8 cellular contexts compared by ENCODE assay signal in genomic region chr16:50259334-50260205, GRCh38. TPM values are rescaled to one million over a fixed set of nuclear protein-coding genes. Genes with fewer than 3 reads are reported as not detected.
DNase-seq lines count a peak whose midpoint lies in the region; ATAC-seq and TF ChIP-seq lines count a peak whose summit lies in the region.

No MANE protein-coding gene starts in this region.

- CTCF ChIA-PET in SK-N-SH (lab: Yijun Ruan, JAX): interaction anchor here (1.0 to 2.5 kb wide), 8 partner anchors 9 to 96 kb away, joined by 3 to 7 read pairs (median 4); no protein-coding TSS in a partner anchor
- CTCF ChIA-PET in activated CD4-positive, alpha-beta memory T cell treated with anti-CD3 and anti-CD28 coated beads, Interleukin-2, amount 10 ng/mL, durations not matched to agents 7 days and 5 days (lab: Charles Lee): interaction anchor here (1.2 kb wide), 2 partner anchors 14 to 15 kb away, joined by 3 to 4 read pairs; no protein-coding TSS in a partner anchor

- H3K4me1 ChIP-seq in SK-N-SH (ENCODE audit: control insufficient read depth in 1 of 2, insufficient read depth in 2 of 2, low read depth in 1 of 2, low read length in 1 of 2) (peaks cover 7 to 9% of the 10 kb centered on the region in 2 experiments; a peak in 2 of 4 replicates), hepatocyte (ENCODE audit: insufficient read depth) (peaks cover 10% of the 10 kb centered on the region), subcutaneous abdominal adipose tissue (ENCODE audit: control insufficient read depth in 5 of 5, insufficient read depth in 5 of 5, low read length in 5 of 5) (peaks cover 8 to 51% (median 42%) of the 10 kb centered on the region in 5 donors)

- H3K9me3 ChIP-seq in MG63 (no peaks in the 10 kb centered on the region), SK-N-SH (no peaks in the 10 kb centered on the region), hepatocyte (ENCODE audit: low read depth) (no peaks in the 10 kb centered on the region), subcutaneous abdominal adipose tissue (ENCODE audit: control insufficient read depth in 5 of 5, low read length in 5 of 5) (no peaks in the 10 kb centered on the region)

- H3K27me3 Mint-ChIP-seq in activated CD4-positive, alpha-beta memory T cell treated with anti-CD3 and anti-CD28 coated beads, Interleukin-2, amount 10 ng/mL, durations not matched to agents 7 days and 5 days: peaks cover 1% of the 10 kb centered on the region

- H3K4me2 ChIP-seq in SK-N-SH: no peak overlapping the region
- no peak overlapping the region for H3K4me2 ChIP-seq in hepatocyte

- H3K27me3 ChIP-seq in MG63 (no peaks in the 10 kb centered on the region), SK-N-SH (ENCODE audit: insufficient read depth) (no peaks in the 10 kb centered on the region), hepatocyte (no peaks in the 10 kb centered on the region), subcutaneous abdominal adipose tissue (ENCODE audit: control insufficient read depth in 5 of 5, insufficient read depth in 4 of 5, low read length in 5 of 5) (no peaks in the 10 kb centered on the region)

- no peak overlapping the region for H3K4me3 ChIP-seq in MG63
- H3K4me3 ChIP-seq in SK-N-SH (ENCODE audit: low read depth in 2 of 2, low read length in 1 of 2): no peak overlapping the region
- no peak overlapping the region for H3K4me3 ChIP-seq in hepatocyte
- H3K4me3 ChIP-seq in subcutaneous abdominal adipose tissue (ENCODE audit: low read depth in 1 of 5, low read length in 5 of 5): peak overlapping the region in 3 of 5 donors; percentile 0 to 41 (median 12)

- H2AFZ ChIP-seq in SK-N-SH (ENCODE audit: low read depth): no peak overlapping the region
- no peak overlapping the region for H2AFZ ChIP-seq in hepatocyte

- WGBS in SK-N-SH (ENCODE audit: low lambda C conversion rate): 69% methylated on average over 18 of the region's 23 CpGs
- 63% methylated on average over 23 of the region's 23 CpGs for WGBS in hepatocyte (ENCODE audit: low lambda C conversion rate, missing lambda C conversion rate)

- H3K36me3 ChIP-seq in MG63: peaks cover 6% of the 10 kb centered on the region
- H3K36me3 ChIP-seq in SK-N-SH (replicated peaks in 1 of 2; ENCODE audit: control insufficient read depth in 1 of 2, insufficient read depth in 2 of 2, low read length in 1 of 2): no peaks in the 10 kb centered on the region
- no peaks in the 10 kb centered on the region for H3K36me3 ChIP-seq in hepatocyte (replicated peaks; ENCODE audit: insufficient read depth, low read depth)
- no peaks in the 10 kb centered on the region for H3K36me3 ChIP-seq in subcutaneous abdominal adipose tissue (ENCODE audit: control insufficient read depth in 5 of 5, insufficient read depth in 5 of 5, low read length in 5 of 5)

- no peak for TF ChIP-seq RAD21 in SK-N-SH (IDR thresholded peaks at IDR 0.05; ENCODE audit: low read length)

- H3K27ac Mint-ChIP-seq in activated CD4-positive, alpha-beta memory T cell treated with anti-CD3 and anti-CD28 coated beads, Interleukin-2, amount 10 ng/mL, durations not matched to agents 7 days and 5 days: no peak overlapping the region

- no peaks in the 10 kb centered on the region for H3K9me2 ChIP-seq in SK-N-SH
- H3K9me2 ChIP-seq in hepatocyte (replicated peaks; ENCODE audit: insufficient read depth): no peaks in the 10 kb centered on the region

- ATAC-seq in HG02870 (IDR thresholded peaks at IDR 0.05; ENCODE audit: unreplicated experiment) (no peak), HG02973 (IDR thresholded peaks at IDR 0.05; ENCODE audit: unreplicated experiment) (no peak)

- H4K20me1 ChIP-seq in SK-N-SH (ENCODE audit: insufficient read depth) (no peaks in the 10 kb centered on the region), hepatocyte (ENCODE audit: insufficient read depth, poor library complexity, severe bottlenecking) (no peaks in the 10 kb centered on the region)

- POLR2A ChIA-PET in SK-N-SH (lab: Yijun Ruan, JAX): no interaction called here
- POLR2A ChIA-PET in activated CD4-positive, alpha-beta memory T cell treated with anti-CD3 and anti-CD28 coated beads, Interleukin-2, amount 10 ng/mL, durations not matched to agents 7 days and 5 days (lab: Charles Lee): interaction anchor here (1.3 to 37.2 kb wide), 3 partner anchors 14 to 54 kb away, joined by 3 to 686 read pairs (median 5); partner anchors contain the start of gene ADCY7

- H3K4me1 Mint-ChIP-seq in activated CD4-positive, alpha-beta memory T cell treated with anti-CD3 and anti-CD28 coated beads, Interleukin-2, amount 10 ng/mL, durations not matched to agents 7 days and 5 days: peaks cover 32% of the 10 kb centered on the region

- H3K27ac ChIP-seq in SK-N-SH (ENCODE audit: low read depth in 2 of 2, low read length in 1 of 2): peak overlapping the region in 1 of 2 experiments; percentile 23; a peak in 1 of 4 replicates
- H3K27ac ChIP-seq in hepatocyte: no peak overlapping the region
- peak overlapping the region; percentile 63 for H3K27ac ChIP-seq in subcutaneous abdominal adipose tissue (ENCODE audit: low read depth, low read length)

- TF ChIP-seq CTCF in SK-N-SH (IDR thresholded peaks at IDR 0.05) (no peak), hepatocyte (IDR thresholded peaks at IDR 0.05; ENCODE audit: poor library complexity) (no peak)

- no peak for TF ChIP-seq EP300 in SK-N-SH (IDR thresholded peaks at IDR 0.05; ENCODE audit: borderline replicate concordance in 1 of 2, low read depth in 1 of 2, low read length in 1 of 2)

- no peak overlapping the region for H3K4me3 Mint-ChIP-seq in activated CD4-positive, alpha-beta memory T cell treated with anti-CD3 and anti-CD28 coated beads, Interleukin-2, amount 10 ng/mL, durations not matched to agents 7 days and 5 days

- H3K9ac ChIP-seq in SK-N-SH (no peak overlapping the region), subcutaneous abdominal adipose tissue (ENCODE audit: low read length in 5 of 5) (no peak overlapping the region)

- no peaks in the 10 kb centered on the region for H3K9me3 Mint-ChIP-seq in activated CD4-positive, alpha-beta memory T cell treated with anti-CD3 and anti-CD28 coated beads, Interleukin-2, amount 10 ng/mL, durations not matched to agents 7 days and 5 days

- DNase-seq in MG63: peak; percentile 73
- DNase-seq in SK-N-SH: peak; percentile 53
- peak; percentile 8 for DNase-seq in hepatocyte (ENCODE audit: low spot score)
- DNase-seq in germinal center (ENCODE audit: low spot score): no peak
- DNase-seq in activated CD4-positive, alpha-beta memory T cell treated with anti-CD3 and anti-CD28 coated beads, Interleukin-2, amount 10 ng/mL, durations not matched to agents 7 days and 5 days: no peak

- H3F3A ChIP-seq in SK-N-SH (replicated peaks; ENCODE audit: insufficient read depth): peaks cover 3% of the 10 kb centered on the region

- H3K79me2 ChIP-seq in SK-N-SH (ENCODE audit: insufficient read depth): no peaks in the 10 kb centered on the region
- H3K79me2 ChIP-seq in hepatocyte: no peaks in the 10 kb centered on the region

- peaks cover 22% of the 10 kb centered on the region for H3K36me3 Mint-ChIP-seq in activated CD4-positive, alpha-beta memory T cell treated with anti-CD3 and anti-CD28 coated beads, Interleukin-2, amount 10 ng/mL, durations not matched to agents 7 days and 5 days (ENCODE audit: low read depth)

TF ChIP-seq in SK-N-SH, 30 proteins besides CTCF, POLR2A, EP300 and RAD21:
- no peak for TF ChIP-seq ELF1 (IDR thresholded peaks at IDR 0.05)
- TF ChIP-seq GABPA (IDR thresholded peaks at IDR 0.05; ENCODE audit: low read depth): no peak
- no peak for TF ChIP-seq RFX5 (IDR thresholded peaks at IDR 0.05; ENCODE audit: low read length)
- no peak for TF ChIP-seq GATA2 (CRISPR knock-in tag; IDR thresholded peaks at IDR 0.05)
- TF ChIP-seq TAF1 (IDR thresholded peaks at IDR 0.05; ENCODE audit: borderline replicate concordance, low read depth, low read length): no peak
- no peak for TF ChIP-seq NRF1 (IDR thresholded peaks at IDR 0.05; ENCODE audit: low read depth, low read length)
- no peak for TF ChIP-seq ZBTB33 (IDR thresholded peaks at IDR 0.05; ENCODE audit: borderline replicate concordance, low read depth)
- TF ChIP-seq FOXM1 (IDR thresholded peaks at IDR 0.05; ENCODE audit: low read depth): no peak

RNA-seq across cellular contexts. Expression of gene ADCY7, which starts 6.8 kb away (rescaled TPM):
- 21.5 and 28.0 TPM in 2 replicates for total RNA-seq in MG63 (2014; rRNA removed; shearing (Covaris generic); ENCODE audit: low replicate concordance)
- polyA plus RNA-seq in SK-N-SH (2012; rRNA removed): 13.8 and 14.3 TPM in 2 replicates
- 6.6 and 11.7 TPM in 2 replicates for polyA plus RNA-seq in SK-N-SH (2012; cell fraction: cytosol; rRNA removed)
- polyA plus RNA-seq in SK-N-SH (2012; cell fraction: nucleus; rRNA removed): 24.3 and 32.0 TPM in 2 replicates
- total RNA-seq in hepatocyte: 3.9 and 6.9 TPM in 2 replicates
- 3.3 and 4.4 TPM in 2 replicates for polyA plus RNA-seq in hepatocyte
- 100 to 1,000 TPM; 266 to 270 TPM for total RNA-seq in activated CD4-positive, alpha-beta memory T cell treated with anti-CD3 and anti-CD28 coated beads, Interleukin-2, amount 10 ng/mL, durations not matched to agents 7 days and 5 days

Comparison
In these comparisons a context has a peak if more than half of its experiments do, and no peak if none do; other contexts are left out.
1. DNase-seq: peak in MG63 (single experiment), SK-N-SH (single experiment) and hepatocyte (single experiment); none in germinal center (single experiment) and activated CD4-positive, alpha-beta memory T cell treated with anti-CD3 and anti-CD28 coated beads, Interleukin-2, amount 10 ng/mL, durations not matched to agents 7 days and 5 days (single experiment).
2. H3K4me3 ChIP-seq: peak in subcutaneous abdominal adipose tissue (3 of 5); none in MG63 (single experiment), SK-N-SH (0 of 2) and hepatocyte (single experiment).